Comparison of ENCODE assay signal across 10 cellular contexts in the genomic region with DNA sequence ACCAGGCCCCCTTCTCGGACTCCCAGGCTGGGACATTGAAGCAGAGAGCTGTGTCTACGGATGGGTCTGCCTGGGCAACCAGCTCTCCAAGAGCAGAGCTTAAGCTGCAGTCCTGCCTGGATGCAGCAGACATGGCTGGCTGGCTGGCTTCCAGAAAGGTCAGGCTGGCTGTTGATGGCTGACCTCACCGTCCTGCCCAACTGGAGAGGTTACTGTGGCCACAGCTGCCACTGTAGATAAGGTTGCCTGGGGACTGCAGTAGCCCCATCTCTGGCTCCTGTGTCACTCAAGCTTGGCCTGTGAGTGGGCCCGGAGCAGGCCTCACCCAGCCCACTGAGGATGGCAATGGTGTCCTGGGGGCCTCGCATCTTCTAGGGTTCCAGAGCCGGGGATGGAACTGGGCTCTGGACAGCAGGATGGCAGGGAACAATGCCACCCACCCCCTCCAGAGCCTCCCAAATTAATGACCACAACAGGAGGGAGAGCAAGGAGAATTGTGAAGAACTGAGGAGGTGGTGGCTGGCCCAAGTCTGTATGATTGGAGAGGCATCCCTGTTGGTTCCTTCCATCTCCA. TPM values are rescaled to one million over a fixed set of nuclear protein-coding genes. Genes with fewer than 3 reads are reported as not detected.
A peak's percentile ranks its signal among the peaks of the same experiment; 100 is the strongest.
DNase-seq lines count a peak whose midpoint lies in the region; ATAC-seq and TF ChIP-seq lines count a peak whose summit lies in the region.
"Had no signal": no experiment of that assay in that cellular context is flagged by ENCODE, and none has a peak within 500 bp of the region (broad histone marks: within the 10 kb centered on the region; RNA-seq: fewer than 3 reads in every experiment).

No MANE protein-coding gene starts in this region.

- H3K36me3 Mint-ChIP-seq in natural killer cell: no peaks in the 10 kb centered on the region

- ATAC-seq in PC-3 (no peak), natural killer cell (no peak), GM19467 (IDR thresholded peaks at IDR 0.05; ENCODE audit: unreplicated experiment) (no peak), GM18861 (IDR thresholded peaks at IDR 0.05; ENCODE audit: unreplicated experiment) (no peak)

- H3K79me2 ChIP-seq in PC-3 (ENCODE audit: low read length): no peaks in the 10 kb centered on the region

- WGBS in esophagus, 2 donors: 70 to 76% methylated on average over 6 of the region's 6 CpGs

- H3K9ac ChIP-seq in PC-3 (ENCODE audit: low read length): no peak overlapping the region

- H3K27ac ChIP-seq in PC-3 (ENCODE audit: low read length): peak overlapping the region; percentile 25; the same call in 1 of the 2 replicates
- H3K27ac ChIP-seq in esophagus (ENCODE audit: low read depth in 2 of 2, low read length in 1 of 2): peak overlapping the region; percentile 81 to 90

- BruUV-seq in PC-3 (replicated peaks; lab: Mats Ljungman, UMichigan): no TSS peak

- no peaks in the 10 kb centered on the region for H3K9me3 Mint-ChIP-seq in natural killer cell

- no peaks in the 10 kb centered on the region for H3K27me3 ChIP-seq in PC-3 (ENCODE audit: low read length)
- H3K27me3 ChIP-seq in esophagus (ENCODE audit: control insufficient read depth in 1 of 2, insufficient read depth in 2 of 2, low read length in 2 of 2): no peaks in the 10 kb centered on the region

- H3K4me3 ChIP-seq in PC-3 (ENCODE audit: low read length) (no peak overlapping the region), esophagus (ENCODE audit: low read depth in 1 of 2, low read length in 2 of 2) (no peak overlapping the region)

- no peaks in the 10 kb centered on the region for H3K27me3 Mint-ChIP-seq in natural killer cell (ENCODE audit: low read depth in 2 of 2)

- H3K27ac Mint-ChIP-seq in natural killer cell: peak overlapping the region; percentile 63 to 80

- H4K20me1 ChIP-seq in PC-3 (ENCODE audit: low read length): no peaks in the 10 kb centered on the region

- POLR2A ChIA-PET in PC-3 (lab: Charles Lee; ENCODE audit: unreplicated experiment): no interaction called here

- H3K9me2 ChIP-seq in PC-3 (replicated peaks; ENCODE audit: low read length): no peaks in the 10 kb centered on the region

- intact Hi-C loops in PC-3 (cut with micrococcal nuclease) (no loop called here), natural killer cell (cut with micrococcal nuclease) (loop anchor here (5.0 kb wide), 1 partner anchor 83 kb away; no protein-coding TSS in a partner anchor)

- no peak overlapping the region for H2AFZ ChIP-seq in PC-3 (ENCODE audit: low read length)

- peaks cover 27% of the 10 kb centered on the region for H3K4me1 ChIP-seq in PC-3 (ENCODE audit: insufficient read depth, low read length)
- peaks cover 20 to 39% of the 10 kb centered on the region in 2 donors for H3K4me1 ChIP-seq in esophagus (ENCODE audit: control insufficient read depth in 2 of 2, insufficient read depth in 2 of 2, low read length in 1 of 2)

- DNase-seq in A172 (ENCODE audit: low spot score) (peak; percentile 30), PC-3 (no peak), natural killer cell (no peak), middle frontal gyrus (ENCODE audit: extremely low spot score, low spot score) (no peak), NCI-H1694 (lab: John Stamatoyannopoulos, UW) (no peak)
- DNase-seq: activated CD8-positive, alpha-beta memory T cell treated with anti-CD3 and anti-CD28 coated beads for 24 hours; NCI-H1048 had no signal

- no peaks in the 10 kb centered on the region for H3K36me3 ChIP-seq in PC-3 (ENCODE audit: low read depth, low read length)
- H3K36me3 ChIP-seq in esophagus (ENCODE audit: control insufficient read depth in 2 of 2, insufficient read depth in 2 of 2, low read length in 1 of 2): no peaks in the 10 kb centered on the region

- no peaks in the 10 kb centered on the region for H3K9me3 ChIP-seq in PC-3 (ENCODE audit: low read length)
- no peaks in the 10 kb centered on the region for H3K9me3 ChIP-seq in esophagus (ENCODE audit: control insufficient read depth in 2 of 2, insufficient read depth in 1 of 2, low read depth in 1 of 2, low read length in 1 of 2)

- H3K4me2 ChIP-seq in PC-3 (ENCODE audit: low read length): no peak overlapping the region

- H3K4me1 Mint-ChIP-seq in natural killer cell: peaks cover 21 to 50% of the 10 kb centered on the region in 2 donors

- no peaks in the 10 kb centered on the region for H3F3A ChIP-seq in PC-3 (ENCODE audit: low read length, unreplicated experiment)

- TF ChIP-seq CTCF in PC-3 (conservative IDR thresholded peaks at IDR 0.05; ENCODE audit: low read depth, low read length): no peak
- no peak for TF ChIP-seq CTCF in natural killer cell (IDR thresholded peaks at IDR 0.05)

- no peak overlapping the region for H3K4me3 Mint-ChIP-seq in natural killer cell

- CTCF ChIA-PET in PC-3 (lab: Charles Lee): no interaction called here

RNA-seq across cellular contexts. Expression of a gene that starts 37.0 kb away (rescaled TPM):
- 36.1 and 39.7 TPM in 2 replicates for total RNA-seq in A172 (2014; rRNA removed; shearing (Covaris generic))
- total RNA-seq in PC-3 (2014; rRNA removed) (34.2 and 46.8 TPM in 2 replicates), natural killer cell (100 to 1,000 TPM; 414 to 531 (median 455) TPM)
- 10 to 100 TPM; 53.2 to 60.0 TPM for polyA plus RNA-seq in esophagus
